ENCODE assay signal across 8 cellular contexts in the genomic region with DNA sequence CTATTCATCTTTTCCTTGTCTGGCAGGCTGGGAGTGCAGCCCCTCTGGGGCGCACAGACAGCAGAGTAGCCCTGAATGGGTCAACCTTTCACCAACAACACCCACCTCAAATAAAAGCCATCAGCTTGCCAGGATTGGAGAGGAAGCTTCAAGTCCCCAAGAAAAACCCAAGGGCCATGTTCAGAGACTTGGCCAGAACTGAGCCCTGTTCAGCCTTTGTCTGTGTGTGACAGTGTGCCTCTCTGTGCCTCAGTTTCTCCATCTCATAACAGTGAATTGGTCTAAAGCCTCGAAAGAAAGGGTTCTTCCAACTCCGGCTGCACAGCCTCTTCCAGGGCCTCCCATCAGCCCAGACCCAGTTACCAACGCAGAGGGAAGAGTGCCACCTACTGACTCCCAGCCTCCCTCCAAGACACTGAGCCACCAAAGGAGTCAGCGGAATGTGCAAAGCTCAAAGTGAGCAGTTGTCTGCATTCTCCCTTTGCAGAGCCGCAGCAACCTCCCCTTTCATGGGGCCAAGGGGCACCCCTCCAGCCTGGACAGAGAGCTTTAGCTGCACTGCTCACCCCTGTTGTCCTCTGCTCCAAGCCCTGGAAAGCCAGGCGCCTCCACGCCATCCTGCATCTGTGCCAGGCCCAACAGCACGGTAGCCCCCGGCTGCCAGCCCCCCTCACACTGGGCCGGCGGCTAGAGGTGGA.
DNase-seq lines count a peak whose midpoint lies in the region; ATAC-seq and TF ChIP-seq lines count a peak whose summit lies in the region.

No MANE protein-coding gene starts in this region.

- intact Hi-C loops in thyroid gland (cut with DNase I): no loop called here

- H3K27ac Mint-ChIP-seq in activated naive CD4-positive, alpha-beta T cell treated with anti-CD3 and anti-CD28 coated beads, Interleukin-2, amount 10 ng/mL, durations not matched to agents 7 days and 5 days: no peak overlapping the region
- H3K27ac Mint-ChIP-seq in effector memory CD8-positive, alpha-beta T cell: peak overlapping the region in 1 of 2 donors; percentile 24

- H3K27me3 Mint-ChIP-seq in activated naive CD4-positive, alpha-beta T cell treated with anti-CD3 and anti-CD28 coated beads, Interleukin-2, amount 10 ng/mL, durations not matched to agents 7 days and 5 days: peaks cover 16% of the 10 kb centered on the region
- H3K27me3 Mint-ChIP-seq in effector memory CD8-positive, alpha-beta T cell: peaks cover 17 to 50% of the 10 kb centered on the region in 2 donors

- H3K27ac ChIP-seq in brain microvascular endothelial cell: no peak overlapping the region
- no peak overlapping the region for H3K27ac ChIP-seq in thyroid gland

- H3K9me3 ChIP-seq in thyroid gland: no peaks in the 10 kb centered on the region

- peak; percentile 85 for TF ChIP-seq CTCF in brain microvascular endothelial cell (IDR thresholded peaks at IDR 0.05; ENCODE audit: low read depth, low read length, missing control alignments)
- TF ChIP-seq CTCF in thyroid gland (IDR thresholded peaks at IDR 0.05): peak in 3 of 6 experiments; percentile 20 to 41 (median 22)

- WGBS in thyroid gland, 2 donors: 54 to 60% methylated on average over 8 to 10 of the region's 12 CpGs

- no peak overlapping the region for H3K4me3 Mint-ChIP-seq in activated naive CD4-positive, alpha-beta T cell treated with anti-CD3 and anti-CD28 coated beads, Interleukin-2, amount 10 ng/mL, durations not matched to agents 7 days and 5 days
- H3K4me3 Mint-ChIP-seq in effector memory CD8-positive, alpha-beta T cell: no peak overlapping the region

- no peak for ATAC-seq in effector memory CD8-positive, alpha-beta T cell (replicated peaks)

- no peak overlapping the region for H3K4me3 ChIP-seq in brain microvascular endothelial cell (ENCODE audit: low read depth, low read length)
- no peak overlapping the region for H3K4me3 ChIP-seq in thyroid gland (replicated peaks in 1 of 3)

- in situ Hi-C loops in brain microvascular endothelial cell (cut with HindIII; ENCODE audit: low pct_ligation_motif_present, low sequenced_read_pairs): no loop called here

- H3K27me3 ChIP-seq in brain microvascular endothelial cell (replicated peaks) (no peaks in the 10 kb centered on the region), thyroid gland (no peaks in the 10 kb centered on the region)

- no peaks in the 10 kb centered on the region for H3K36me3 Mint-ChIP-seq in activated naive CD4-positive, alpha-beta T cell treated with anti-CD3 and anti-CD28 coated beads, Interleukin-2, amount 10 ng/mL, durations not matched to agents 7 days and 5 days
- no peaks in the 10 kb centered on the region for H3K36me3 Mint-ChIP-seq in effector memory CD8-positive, alpha-beta T cell (ENCODE audit: insufficient read depth)

- CTCF ChIA-PET in activated naive CD4-positive, alpha-beta T cell treated with anti-CD3 and anti-CD28 coated beads, Interleukin-2, amount 10 ng/mL, durations not matched to agents 7 days and 5 days (lab: Charles Lee): interaction anchor here (0.6 to 2.3 kb wide), 9 partner anchors 12 to 205 kb away, joined by 3 to 20 read pairs (median 3); no protein-coding TSS in a partner anchor

- H3K36me3 ChIP-seq in brain microvascular endothelial cell (replicated peaks) (no peaks in the 10 kb centered on the region), thyroid gland (no peaks in the 10 kb centered on the region)

- H3K4me1 ChIP-seq in thyroid gland: no peaks in the 10 kb centered on the region

- DNase-seq in activated naive CD4-positive, alpha-beta T cell treated with anti-CD3 and anti-CD28 coated beads, Interleukin-2, amount 10 ng/mL, durations not matched to agents 7 days and 5 days: peak; percentile 40
- DNase-seq in activated naive CD4-positive, alpha-beta T cell (lab: John Stamatoyannopoulos, UW): no peak
- DNase-seq in NCI-H1930 (lab: John Stamatoyannopoulos, UW) (peak; percentile 30 to 32), brain microvascular endothelial cell (peak; percentile 60), islet precursor cell (peak; percentile 87), thyroid gland (peak; percentile 13 to 18), cortex of kidney (lab: John Stamatoyannopoulos, UW) (no peak)
- no peak for DNase-seq in effector memory CD8-positive, alpha-beta T cell

- no peak for TF ChIP-seq POLR2A in thyroid gland (IDR thresholded peaks at IDR 0.05)

- no peaks in the 10 kb centered on the region for H3K9me3 Mint-ChIP-seq in activated naive CD4-positive, alpha-beta T cell treated with anti-CD3 and anti-CD28 coated beads, Interleukin-2, amount 10 ng/mL, durations not matched to agents 7 days and 5 days
- no peaks in the 10 kb centered on the region for H3K9me3 Mint-ChIP-seq in effector memory CD8-positive, alpha-beta T cell

- no peaks in the 10 kb centered on the region for H3K4me1 Mint-ChIP-seq in activated naive CD4-positive, alpha-beta T cell treated with anti-CD3 and anti-CD28 coated beads, Interleukin-2, amount 10 ng/mL, durations not matched to agents 7 days and 5 days
- H3K4me1 Mint-ChIP-seq in effector memory CD8-positive, alpha-beta T cell (ENCODE audit: low read depth in 2 of 2): peaks cover 0 to 7% of the 10 kb centered on the region in 2 donors

Comparison
In these comparisons a context has a peak if more than half of its experiments do, and no peak if none do; other contexts are left out.
1. DNase-seq: peak in activated naive CD4-positive, alpha-beta T cell treated with anti-CD3 and anti-CD28 coated beads, Interleukin-2, amount 10 ng/mL, durations not matched to agents 7 days and 5 days (single experiment), NCI-H1930 (2 of 2), brain microvascular endothelial cell (single experiment), islet precursor cell (single experiment) and thyroid gland (2 of 2); none in activated naive CD4-positive, alpha-beta T cell (0 of 4), effector memory CD8-positive, alpha-beta T cell (0 of 3) and cortex of kidney (single experiment).